16 cellular contexts compared by ENCODE assay signal in the genomic region with DNA sequence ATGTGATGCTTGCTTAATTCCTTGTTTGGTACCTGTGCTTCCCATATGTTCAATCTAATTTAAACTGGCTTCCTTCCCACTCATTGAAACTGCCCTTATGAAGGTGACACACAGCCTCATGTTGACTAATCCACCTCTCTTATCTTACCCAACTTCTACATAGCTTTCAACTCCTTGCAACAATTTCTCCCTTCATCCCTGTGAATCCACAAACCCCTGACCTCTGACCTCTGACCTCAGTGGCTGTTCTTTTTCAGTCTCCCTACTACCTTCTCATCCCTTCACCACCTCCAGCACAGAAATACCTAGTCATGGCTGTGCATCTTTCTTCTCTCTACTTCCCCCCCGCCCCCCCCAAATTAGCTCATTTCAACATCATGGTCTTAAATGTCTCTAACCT.
DNase-seq lines count a peak whose midpoint lies in the region; ATAC-seq, FAIRE-seq and TF ChIP-seq lines count a peak whose summit lies in the region.
"Had no signal": no experiment of that assay in that cellular context is flagged by ENCODE, and none has a peak within 500 bp of the region (broad histone marks: within the 10 kb centered on the region; RNA-seq: fewer than 3 reads in every experiment).

No MANE protein-coding gene starts in this region.

- no peak overlapping the region for H3K4me3 Mint-ChIP-seq in activated naive CD8-positive, alpha-beta T cell treated with anti-CD3 and anti-CD28 coated beads, Interleukin-2, amount 50 U/mL, for 24 hours
- no peak overlapping the region for H3K4me3 Mint-ChIP-seq in activated naive CD8-positive, alpha-beta T cell treated with anti-CD3 and anti-CD28 coated beads for 36 hours
- no peak overlapping the region for H3K4me3 Mint-ChIP-seq in T-helper 17 cell
- H3K4me3 Mint-ChIP-seq: CD4-positive, CD25-positive, alpha-beta regulatory T cell; H9 had no signal

- whole genome bisulfite sequencing in small intestine, 3 donors, result 92 to 100% (median 100%) methylated on average over 1 of the region's 1 CpG

- H3K27ac ChIP-seq in small intestine (ENCODE audit: low read depth in 1 of 2, low read length in 1 of 2), result no peak overlapping the region
- H3K27ac ChIP-seq: BLaER1 treated with 17β-estradiol and CSF1 and Interleukin-3, amounts not matched to agents 10 nM and 100 nM had no signal

- no peak overlapping the region for H3K4me3 ChIP-seq in epithelial cell of esophagus (ENCODE audit: low read length)
- no peak overlapping the region for H3K4me3 ChIP-seq in small intestine (ENCODE audit: low read depth in 1 of 2, low read length in 2 of 2)
- H3K4me3 ChIP-seq: BLaER1 treated with 17β-estradiol and CSF1 and Interleukin-3, amounts not matched to agents 10 nM and 100 nM had no signal

- H3K4me1 Mint-ChIP-seq in activated naive CD8-positive, alpha-beta T cell treated with anti-CD3 and anti-CD28 coated beads, Interleukin-2, amount 50 U/mL, for 24 hours, result peaks cover 3% of the 10 kb centered on the region
- H3K4me1 Mint-ChIP-seq in activated naive CD8-positive, alpha-beta T cell treated with anti-CD3 and anti-CD28 coated beads for 36 hours, result peaks cover 11% of the 10 kb centered on the region
- no peaks in the 10 kb centered on the region for H3K4me1 Mint-ChIP-seq in T-helper 17 cell
- H3K4me1 Mint-ChIP-seq: H9 had no signal

- TF ChIP-seq CTCF in epithelial cell of esophagus (IDR thresholded peaks at IDR 0.05; ENCODE audit: insufficient read depth, low read depth, low read length, missing control alignments), result no peak

- FAIRE-seq in small intestine (lab: Jason Lieb, UNC), result no peak
- FAIRE-seq: HepG2, HTR-8/SVneo had no signal

- H3K27me3 ChIP-seq in small intestine (ENCODE audit: control insufficient read depth in 2 of 2, insufficient read depth in 2 of 2, low read length in 2 of 2), result no peaks in the 10 kb centered on the region
- H3K27me3 ChIP-seq: BLaER1 treated with 17β-estradiol and CSF1 and Interleukin-3, amounts not matched to agents 10 nM and 100 nM had no signal

- no peaks in the 10 kb centered on the region for H3K36me3 ChIP-seq in small intestine (ENCODE audit: control insufficient read depth in 2 of 2, insufficient read depth in 2 of 2, low read length in 2 of 2)
- H3K36me3 ChIP-seq: BLaER1 treated with 17β-estradiol and CSF1 and Interleukin-3, amounts not matched to agents 10 nM and 100 nM had no signal

- DNase-seq in activated naive CD8-positive, alpha-beta T cell treated with anti-CD3 and anti-CD28 coated beads, Interleukin-2, amount 50 U/mL, for 24 hours, result no peak
- no peak for DNase-seq in activated naive CD8-positive, alpha-beta T cell treated with anti-CD3 and anti-CD28 coated beads for 36 hours
- DNase-seq in NCI-H69 (lab: John Stamatoyannopoulos, UW) (peak; percentile 3), epithelial cell of esophagus (ENCODE audit: low read depth) (peak; percentile 10), small intestine (peak; percentile 29), T-helper 2 cell (no peak), T-helper 17 cell (no peak), NCI-H2171 (lab: John Stamatoyannopoulos, UW) (no peak)
- DNase-seq: ACHN; CD4-positive, CD25-positive, alpha-beta regulatory T cell; DMS53; GOT3; H9 had no signal

- H3K27ac Mint-ChIP-seq in activated naive CD8-positive, alpha-beta T cell treated with anti-CD3 and anti-CD28 coated beads, Interleukin-2, amount 50 U/mL, for 24 hours, result no peak overlapping the region
- H3K27ac Mint-ChIP-seq in activated naive CD8-positive, alpha-beta T cell treated with anti-CD3 and anti-CD28 coated beads for 36 hours, result no peak overlapping the region
- H3K27ac Mint-ChIP-seq in T-helper 17 cell, result no peak overlapping the region
- H3K27ac Mint-ChIP-seq: CD4-positive, CD25-positive, alpha-beta regulatory T cell; H9 had no signal

- H3K36me3 Mint-ChIP-seq in activated naive CD8-positive, alpha-beta T cell treated with anti-CD3 and anti-CD28 coated beads, Interleukin-2, amount 50 U/mL, for 24 hours (ENCODE audit: low read depth), result no peaks in the 10 kb centered on the region
- H3K36me3 Mint-ChIP-seq in activated naive CD8-positive, alpha-beta T cell treated with anti-CD3 and anti-CD28 coated beads for 36 hours, result no peaks in the 10 kb centered on the region
- H3K36me3 Mint-ChIP-seq in T-helper 17 cell (ENCODE audit: low read depth), result peaks cover 3% of the 10 kb centered on the region
- H3K36me3 Mint-ChIP-seq: CD4-positive, CD25-positive, alpha-beta regulatory T cell had no signal

- peaks cover 0 to 2% of the 10 kb centered on the region in 2 donors for H3K4me1 ChIP-seq in small intestine (ENCODE audit: control insufficient read depth in 2 of 2, insufficient read depth in 1 of 2, low read depth in 1 of 2, low read length in 1 of 2)
- H3K4me1 ChIP-seq: BLaER1 treated with 17β-estradiol and CSF1 and Interleukin-3, amounts not matched to agents 10 nM and 100 nM had no signal

- H3K27me3 Mint-ChIP-seq in activated naive CD8-positive, alpha-beta T cell treated with anti-CD3 and anti-CD28 coated beads, Interleukin-2, amount 50 U/mL, for 24 hours, result no peaks in the 10 kb centered on the region
- H3K27me3 Mint-ChIP-seq in activated naive CD8-positive, alpha-beta T cell treated with anti-CD3 and anti-CD28 coated beads for 36 hours, result no peaks in the 10 kb centered on the region
- H3K27me3 Mint-ChIP-seq in T-helper 17 cell, result peaks cover 17% of the 10 kb centered on the region
- H3K27me3 Mint-ChIP-seq: CD4-positive, CD25-positive, alpha-beta regulatory T cell had no signal

- peak; percentile 24 for ATAC-seq in activated naive CD8-positive, alpha-beta T cell treated with anti-CD3 and anti-CD28 coated beads, Interleukin-2, amount 50 U/mL, for 24 hours
- ATAC-seq in T-helper 17 cell, result no peak
- ATAC-seq: HepG2 had no signal

- H3K9me3 ChIP-seq in small intestine (ENCODE audit: control insufficient read depth, low read depth), result no peaks in the 10 kb centered on the region
- H3K9me3 ChIP-seq in T-helper 17 cell (ENCODE audit: control insufficient read depth, low read length, poor library complexity, severe bottlenecking), result no peaks in the 10 kb centered on the region
- H3K9me3 ChIP-seq: BLaER1 treated with 17β-estradiol and CSF1 and Interleukin-3, amounts not matched to agents 10 nM and 100 nM had no signal

- H3K9me3 Mint-ChIP-seq in activated naive CD8-positive, alpha-beta T cell treated with anti-CD3 and anti-CD28 coated beads, Interleukin-2, amount 50 U/mL, for 24 hours, result no peaks in the 10 kb centered on the region
- H3K9me3 Mint-ChIP-seq in activated naive CD8-positive, alpha-beta T cell treated with anti-CD3 and anti-CD28 coated beads for 36 hours, result no peaks in the 10 kb centered on the region
- H3K9me3 Mint-ChIP-seq: H9 had no signal

Comparison
In these comparisons a context has a peak if more than half of its experiments do, and no peak if none do; other contexts are left out.
1. DNase-seq: peak in NCI-H69 (single experiment), epithelial cell of esophagus (single experiment) and small intestine (single experiment); none in activated naive CD8-positive, alpha-beta T cell treated with anti-CD3 and anti-CD28 coated beads, Interleukin-2, amount 50 U/mL, for 24 hours (single experiment), activated naive CD8-positive, alpha-beta T cell treated with anti-CD3 and anti-CD28 coated beads for 36 hours (single experiment), T-helper 2 cell (0 of 5), T-helper 17 cell (0 of 3) and NCI-H2171 (single experiment).